Comparison of ENCODE assay signal across 20 cellular contexts in genomic region chr2:164937864-164938401, GRCh38. TPM values are rescaled to one million over a fixed set of nuclear protein-coding genes. Genes with fewer than 3 reads are reported as not detected.
DNase-seq lines count a peak whose midpoint lies in the region; ATAC-seq, FAIRE-seq and TF ChIP-seq lines count a peak whose summit lies in the region.
"Had no signal": no experiment of that assay in that cellular context is flagged by ENCODE, and none has a peak within 500 bp of the region (broad histone marks: within the 10 kb centered on the region; RNA-seq: fewer than 3 reads in every experiment).

No MANE protein-coding gene starts in this region.

- H4K20me1 ChIP-seq in GM23338 (replicated peaks; ENCODE audit: insufficient read depth) (no peaks in the 10 kb centered on the region), HepG2 (ENCODE audit: insufficient read depth, low read length) (no peaks in the 10 kb centered on the region)
- H4K20me1 ChIP-seq: BLaER1 treated with 17β-estradiol and CSF1 and Interleukin-3, amounts not matched to agents 10 nM and 100 nM had no signal

- H3K27me3 Mint-ChIP-seq in GM23338 (ENCODE audit: insufficient read depth, low read depth, poor library complexity), result no peaks in the 10 kb centered on the region
- no peaks in the 10 kb centered on the region for H3K27me3 Mint-ChIP-seq in stimulated activated naive B cell treated with anti-CD40 and anti-IgM and Interleukin-4, amounts not matched to agents 10 μg/mL and 1 μg/mL and 100 μg/mL, for 72 hours
- H3K27me3 Mint-ChIP-seq: effector memory CD8-positive, alpha-beta T cell; T-helper 17 cell had no signal

- no peak overlapping the region for H3K4me3 Mint-ChIP-seq in GM23338
- H3K4me3 Mint-ChIP-seq in stimulated activated naive B cell treated with anti-CD40 and anti-IgM and Interleukin-4, amounts not matched to agents 10 μg/mL and 1 μg/mL and 100 μg/mL, for 72 hours, result peak overlapping the region; percentile 60 to 64
- H3K4me3 Mint-ChIP-seq: effector memory CD8-positive, alpha-beta T cell; T-helper 17 cell; WTC11 had no signal

- DNase-seq in GM23338 (ENCODE audit: low spot score), result no peak
- DNase-seq in RCC 7860 (ENCODE audit: low spot score), result no peak
- DNase-seq in HepG2 (ENCODE audit: low spot score), result peak; percentile 85
- DNase-seq in stimulated activated naive B cell treated with anti-CD40 and anti-IgM and Interleukin-4, amounts not matched to agents 10 μg/mL and 1 μg/mL and 100 μg/mL, for 72 hours, result no peak
- no peak for DNase-seq in stimulated activated CD4-positive, alpha-beta T cell treated with anti-CD3 and anti-CD28 coated beads, Interleukin-4, amount 100 ng/mL, for 24 hours
- no peak for DNase-seq in NOMO-1 treated with dmso at 0.1 percent for 144 hours (lab: John Stamatoyannopoulos, UW; ENCODE audit: unreplicated experiment)
- DNase-seq: adrenal gland; DMS153; effector memory CD8-positive, alpha-beta T cell; Kasumi-1; NCI-H1417 treated with DMSO at 0.1 percent for 48 hours; NK-92 treated with Interleukin-12 subunit alpha and Interleukin-12 subunit beta, amount 100 ng/mL, for 24 hours; ovary; T-helper 17 cell; thyroid gland had no signal

- ATAC-seq in GM23338, result no peak
- peak; percentile 89 for ATAC-seq in HepG2
- ATAC-seq in stimulated activated naive B cell treated with anti-CD40 and anti-IgM and Interleukin-4, amounts not matched to agents 10 μg/mL and 1 μg/mL and 100 μg/mL, for 72 hours (replicated peaks), result no peak
- ATAC-seq in GM19023 (IDR thresholded peaks at IDR 0.05; ENCODE audit: unreplicated experiment), result no peak
- ATAC-seq: effector memory CD8-positive, alpha-beta T cell; T-helper 17 cell; WTC11 had no signal

- H3K79me2 ChIP-seq in GM23338 (replicated peaks; ENCODE audit: insufficient read depth), result no peaks in the 10 kb centered on the region
- peaks cover 2% of the 10 kb centered on the region for H3K79me2 ChIP-seq in HepG2 (ENCODE audit: insufficient read depth, low read length)

- FAIRE-seq in RCC 7860 (lab: Jason Lieb, UNC) (peak; percentile 77), HepG2 (lab: Jason Lieb, UNC) (peak; percentile 32)

- peak in 1 of 2 experiments; percentile 21; a peak in 1 of 4 replicates for TF ChIP-seq POLR2A in HepG2 (IDR thresholded peaks at IDR 0.05; ENCODE audit: insufficient read depth in 1 of 2, low read depth in 2 of 2, low read length in 2 of 2)

- H3K9me3 ChIP-seq in HepG2 (ENCODE audit: low read length), result no peaks in the 10 kb centered on the region
- H3K9me3 ChIP-seq: adrenal gland; BLaER1 treated with 17β-estradiol and CSF1 and Interleukin-3, amounts not matched to agents 10 nM and 100 nM; ovary; thyroid gland had no signal

- no peak for TF ChIP-seq RAD21 in HepG2 (CRISPR knock-in tag; IDR thresholded peaks at IDR 0.05)

- H3K4me1 ChIP-seq in GM23338 (ENCODE audit: insufficient read depth) (no peaks in the 10 kb centered on the region), HepG2 (ENCODE audit: insufficient read depth, low read length) (peaks cover 64% of the 10 kb centered on the region)
- H3K4me1 ChIP-seq: thyroid gland had no signal

- H3K9me3 Mint-ChIP-seq in GM23338, result no peaks in the 10 kb centered on the region
- H3K9me3 Mint-ChIP-seq in stimulated activated naive B cell treated with anti-CD40 and anti-IgM and Interleukin-4, amounts not matched to agents 10 μg/mL and 1 μg/mL and 100 μg/mL, for 72 hours, result no peaks in the 10 kb centered on the region
- H3K9me3 Mint-ChIP-seq: effector memory CD8-positive, alpha-beta T cell; WTC11 had no signal

- no TSS peak for BruUV-seq in HepG2 (replicated peaks; lab: Mats Ljungman, UMichigan)

- POLR2A ChIA-PET in HepG2 (lab: Yijun Ruan, JAX), result interaction anchor here (0.7 to 1.7 kb wide), 6 partner anchors 9 to 98 kb away, joined by 3 to 11 read pairs (median 4); no protein-coding TSS in a partner anchor

- H3K27ac ChIP-seq in GM23338 (ENCODE audit: low read depth) (no peak overlapping the region), HepG2 (ENCODE audit: extremely low read length, insufficient read depth, low read length) (peak overlapping the region; percentile 69)
- H3K27ac ChIP-seq: adrenal gland; BLaER1 treated with 17β-estradiol and CSF1 and Interleukin-3, amounts not matched to agents 10 nM and 100 nM; ovary; skin epidermis; thyroid gland had no signal

- no peak overlapping the region for H3K4me3 ChIP-seq in GM23338
- peak overlapping the region in 2 of 3 experiments; percentile 44 to 50; a peak in 4 of 6 replicates for H3K4me3 ChIP-seq in HepG2 (replicated peaks in 1 of 3; ENCODE audit: insufficient read depth in 1 of 3, low read depth in 2 of 3, low read length in 3 of 3)
- H3K4me3 ChIP-seq: adrenal gland; BLaER1 treated with 17β-estradiol and CSF1 and Interleukin-3, amounts not matched to agents 10 nM and 100 nM; ovary; skin epidermis; thyroid gland had no signal

- H3K36me3 ChIP-seq in GM23338 (ENCODE audit: insufficient read depth) (no peaks in the 10 kb centered on the region), HepG2 (replicated peaks in 1 of 2; ENCODE audit: control insufficient read depth in 1 of 2, insufficient read depth in 2 of 2, low read length in 2 of 2) (no peaks in the 10 kb centered on the region)
- H3K36me3 ChIP-seq: adrenal gland; BLaER1 treated with 17β-estradiol and CSF1 and Interleukin-3, amounts not matched to agents 10 nM and 100 nM; ovary; thyroid gland had no signal

- TF ChIP-seq EP300 in HepG2 (IDR thresholded peaks at IDR 0.05; ENCODE audit: low read depth in 2 of 2, low read length in 2 of 2), result peak in 1 of 2 experiments; percentile 51; a peak in 2 of 4 replicates
- no peak for TF ChIP-seq EP300 in HepG2 (CRISPR knock-in tag; IDR thresholded peaks at IDR 0.05; ENCODE audit: borderline replicate concordance)

- CTCF ChIA-PET in HepG2 (lab: Yijun Ruan, JAX; ENCODE audit: low intra/inter-chr PET ratio, low total read pairs), result no interaction called here

- no peaks in the 10 kb centered on the region for H3K36me3 Mint-ChIP-seq in GM23338 (ENCODE audit: low read depth)
- no peaks in the 10 kb centered on the region for H3K36me3 Mint-ChIP-seq in stimulated activated naive B cell treated with anti-CD40 and anti-IgM and Interleukin-4, amounts not matched to agents 10 μg/mL and 1 μg/mL and 100 μg/mL, for 72 hours
- H3K36me3 Mint-ChIP-seq: WTC11 had no signal

- peak overlapping the region; percentile 38 for H3K9ac ChIP-seq in HepG2 (ENCODE audit: insufficient read depth, low read depth, low read length)
- H3K9ac ChIP-seq: BLaER1 treated with 17β-estradiol and CSF1 and Interleukin-3, amounts not matched to agents 10 nM and 100 nM had no signal

- H3K27ac Mint-ChIP-seq in GM23338, result no peak overlapping the region
- H3K27ac Mint-ChIP-seq in stimulated activated naive B cell treated with anti-CD40 and anti-IgM and Interleukin-4, amounts not matched to agents 10 μg/mL and 1 μg/mL and 100 μg/mL, for 72 hours, result peak overlapping the region; percentile 42
- H3K27ac Mint-ChIP-seq: effector memory CD8-positive, alpha-beta T cell; T-helper 17 cell; WTC11 had no signal

- H3K27me3 ChIP-seq in GM23338 (ENCODE audit: insufficient read depth) (no peaks in the 10 kb centered on the region), HepG2 (ENCODE audit: control insufficient read depth in 1 of 2, insufficient read depth in 2 of 2, low read length in 2 of 2) (no peaks in the 10 kb centered on the region)
- H3K27me3 ChIP-seq: adrenal gland; BLaER1 treated with 17β-estradiol and CSF1 and Interleukin-3, amounts not matched to agents 10 nM and 100 nM; ovary; thyroid gland had no signal

- H2AFZ ChIP-seq in GM23338, result peak overlapping the region; percentile 15; the same call in 1 of the 2 replicates
- H2AFZ ChIP-seq in HepG2 (ENCODE audit: low read length), result peak overlapping the region; percentile 20

- intact Hi-C loops in HepG2 (cut with micrococcal nuclease; ENCODE audit: unreplicated experiment), result no loop called here

- H3K9me2 ChIP-seq in GM23338 (ENCODE audit: insufficient read depth), result no peaks in the 10 kb centered on the region

- peaks cover 3% of the 10 kb centered on the region; the same call in 2 of the 3 replicates for H3K4me1 Mint-ChIP-seq in GM23338
- peaks cover 5 to 38% of the 10 kb centered on the region in 2 donors for H3K4me1 Mint-ChIP-seq in stimulated activated naive B cell treated with anti-CD40 and anti-IgM and Interleukin-4, amounts not matched to agents 10 μg/mL and 1 μg/mL and 100 μg/mL, for 72 hours
- H3K4me1 Mint-ChIP-seq: T-helper 17 cell had no signal

- H3K4me2 ChIP-seq in GM23338 (no peak overlapping the region), HepG2 (ENCODE audit: low read depth, low read length) (peak overlapping the region; percentile 70)
- H3K4me2 ChIP-seq: BLaER1 treated with 17β-estradiol and CSF1 and Interleukin-3, amounts not matched to agents 10 nM and 100 nM had no signal

- WGBS in HepG2 (ENCODE audit: low lambda C conversion rate), result under 1% methylated on average over 3 of the region's 3 CpGs

- in situ Hi-C loops in HepG2 (cut with HindIII; ENCODE audit: extremely low pct_ligation_motif_present, low pct_unique_long_range_greater_than_20kb), result no loop called here

- H3F3A ChIP-seq in GM23338 (replicated peaks; ENCODE audit: low read depth), result no peaks in the 10 kb centered on the region

- TF ChIP-seq CTCF in GM23338 (conservative IDR thresholded peaks at IDR 0.05; ENCODE audit: low read depth in 2 of 2) (no peak), HepG2 (CRISPR knock-in tag; IDR thresholded peaks at IDR 0.05) (no peak)

RNA-seq across cellular contexts. Expression of gene SLC38A11, which starts 17.4 kb away (rescaled TPM):
- total RNA-seq in GM23338 (2014; rRNA removed; shearing (Covaris generic)), result not detected in 2 replicates
- polyA plus RNA-seq in GM23338 (2016; fragmentation: Nextera tagmentation; extraction: Ambion mirVana) (not detected in 2 replicates), HepG2 (2011; rRNA removed) (9.0 and 14.3 TPM in 2 replicates)
- total RNA-seq in HepG2 (2016; rRNA removed; fragmentation: Illumina TruSeq; extraction: Trizol), result 9.2 and 14.0 TPM in 2 replicates
- total RNA-seq in HepG2 (2016; cell fraction: cytosol; rRNA removed; fragmentation: Illumina TruSeq; extraction: Trizol; ENCODE audit: low read depth), result 7.5 and 10.8 TPM in 2 replicates
- 10.8 and 11.2 TPM in 2 replicates for total RNA-seq in HepG2 (2016; cell fraction: insoluble cytoplasmic fraction; rRNA removed; fragmentation: Illumina TruSeq; extraction: Trizol)
- total RNA-seq in HepG2 (2016; cell fraction: membrane; rRNA removed; fragmentation: Illumina TruSeq; extraction: Trizol), result 8.8 and 10.3 TPM in 2 replicates
- 23.6 and 26.3 TPM in 2 replicates for total RNA-seq in HepG2 (2016; cell fraction: nucleus; rRNA removed; fragmentation: Illumina TruSeq; extraction: Trizol)
- polyA plus RNA-seq in HepG2 (2011; cell fraction: cytosol; rRNA removed), result 4.6 and 5.6 TPM in 2 replicates
- polyA plus RNA-seq in HepG2 (2011; cell fraction: nucleus; rRNA removed), result 15.7 and 18.0 TPM in 2 replicates
- 11.1 and 18.8 TPM in 2 replicates for polyA plus RNA-seq in HepG2 (2012)
- polyA plus RNA-seq in HepG2 (2016; cell fraction: cytosol; fragmentation: Illumina TruSeq; extraction: Trizol; ENCODE audit: low read depth), result 1.8 and 2.2 TPM in 2 replicates
- polyA plus RNA-seq in HepG2 (2016; cell fraction: insoluble cytoplasmic fraction; fragmentation: Illumina TruSeq; extraction: Trizol; ENCODE audit: low read depth), result 7.5 and 13.3 TPM in 2 replicates
- polyA plus RNA-seq in HepG2 (2016; cell fraction: membrane; fragmentation: Illumina TruSeq; extraction: Trizol; ENCODE audit: low read depth), result 1.5 and 3.0 TPM in 2 replicates
- 29.4 and 32.8 TPM in 2 replicates for polyA plus RNA-seq in HepG2 (2016; cell fraction: nucleus; fragmentation: Illumina TruSeq; extraction: Trizol; ENCODE audit: insufficient read depth, low read depth)
- polyA minus RNA-seq in HepG2 (2011; rRNA and poly(A)+ RNA removed; ENCODE audit: low replicate concordance), result 10.0 TPM in 1 of 2 replicates, not detected in the other
- 5.0 and 5.3 TPM in 2 replicates for polyA minus RNA-seq in HepG2 (2011; cell fraction: cytosol; rRNA and poly(A)+ RNA removed)
- polyA minus RNA-seq in HepG2 (2011; cell fraction: nucleus; rRNA and poly(A)+ RNA removed), result 27.4 and 31.1 TPM in 2 replicates
- total RNA-seq: H4, WTC11 had no signal
